In genomic region chr12:25250744-25251730, GRCh38 we compare ENCODE assay signal across 1 cellular context.
TF ChIP-seq lines count a peak whose summit lies in the region.

Gene KRAS (minus strand): TSS chr12:25250929.

TF ChIP-seq in HEK293, 187 proteins besides CTCF, POLR2A, EP300 and RAD21 (continued from another document and continues in another):
- TF ChIP-seq ZNF18 (tag by site-specific recombination; IDR thresholded peaks at IDR 0.05) (no peak), GLI2 (tag by site-specific recombination; IDR thresholded peaks at IDR 0.05; ENCODE audit: borderline replicate concordance, low read depth) (no peak), INSM2 (tag by site-specific recombination; IDR thresholded peaks at IDR 0.05) (no peak; the same call in 1 of the 2 replicates), PBX3 (CRISPR knock-in tag; IDR thresholded peaks at IDR 0.05) (0 out of 2 replicates have a peak, but pooled peaks have one; percentile 24), ZBTB17 (tag by site-specific recombination; IDR thresholded peaks at IDR 0.05) (peak; percentile 97), ZNF529 (tag by site-specific recombination; IDR thresholded peaks at IDR 0.05; ENCODE audit: insufficient replicate concordance) (no peak), ZEB2 (tag by site-specific recombination; IDR thresholded peaks at IDR 0.05) (peak; percentile 54; the same call in 1 of the 2 replicates), ZNF785 (tag by site-specific recombination; IDR thresholded peaks at IDR 0.05) (0 out of 2 replicates have a peak, but pooled peaks have one; percentile 54), ZNF48 (tag by site-specific recombination; IDR thresholded peaks at IDR 0.05) (no peak), ZNF248 (tag by site-specific recombination; IDR thresholded peaks at IDR 0.05) (no peak), ZNF600 (tag by site-specific recombination; IDR thresholded peaks at IDR 0.05) (peak; percentile 33; the same call in 1 of the 2 replicates), ZNF677 (tag by site-specific recombination; IDR thresholded peaks at IDR 0.05) (no peak), ZNF585B (tag by site-specific recombination; IDR thresholded peaks at IDR 0.05) (no peak), YY1 (tag by site-specific recombination; IDR thresholded peaks at IDR 0.05) (peak; percentile 60; the same call in 1 of the 2 replicates), ZNF112 (tag by site-specific recombination; IDR thresholded peaks at IDR 0.05) (no peak), ZNF501 (tag by site-specific recombination; IDR thresholded peaks at IDR 0.05) (peak; percentile 52; the same call in 1 of the 2 replicates), ZBTB49 (tag by site-specific recombination; IDR thresholded peaks at IDR 0.05; ENCODE audit: low read depth) (no peak), KLF17 (tag by site-specific recombination; IDR thresholded peaks at IDR 0.05) (peak; percentile 64; the same call in 1 of the 2 replicates), ZNF792 (tag by site-specific recombination; IDR thresholded peaks at IDR 0.05) (no peak), ZNF366 (tag by site-specific recombination; conservative IDR thresholded peaks at IDR 0.05) (peak; percentile 75), ZNF518A (tag by site-specific recombination; conservative IDR thresholded peaks at IDR 0.05; ENCODE audit: low read depth) (no peak), ZNF157 (tag by site-specific recombination; IDR thresholded peaks at IDR 0.05) (no peak), ZNF324 (tag by site-specific recombination; IDR thresholded peaks at IDR 0.05) (0 out of 2 replicates have a peak, but pooled peaks have one; percentile 51), SP2 (tag by site-specific recombination; IDR thresholded peaks at IDR 0.05) (peak; percentile 50), ZFP41 (tag by site-specific recombination; IDR thresholded peaks at IDR 0.05; ENCODE audit: borderline replicate concordance) (no peak), ZNF654 (tag by site-specific recombination; IDR thresholded peaks at IDR 0.05; ENCODE audit: low read depth) (no peak), ZNF660 (tag by site-specific recombination; IDR thresholded peaks at IDR 0.05) (peak; percentile 96), ZNF626 (tag by site-specific recombination; IDR thresholded peaks at IDR 0.05) (0 out of 2 replicates have a peak, but pooled peaks have one; percentile 47), WT1 (tag by site-specific recombination; IDR thresholded peaks at IDR 0.05) (peak; percentile 35; the same call in 1 of the 2 replicates), ZIC2 (tag by site-specific recombination; IDR thresholded peaks at IDR 0.05) (peak; percentile 86), TRIM28 (IDR thresholded peaks at IDR 0.05; ENCODE audit: borderline replicate concordance, low read length) (no peak), ZFP69B (tag by site-specific recombination; IDR thresholded peaks at IDR 0.05) (no peak), ZBTB21 (tag by site-specific recombination; IDR thresholded peaks at IDR 0.05) (no peak), ZBTB48 (tag by site-specific recombination; IDR thresholded peaks at IDR 0.05) (peak; percentile 69; the same call in 1 of the 2 replicates), ZNF560 (tag by site-specific recombination; IDR thresholded peaks at IDR 0.05; ENCODE audit: borderline replicate concordance) (no peak; the same call in 1 of the 2 replicates), ZNF561 (tag by site-specific recombination; IDR thresholded peaks at IDR 0.05; ENCODE audit: borderline replicate concordance) (peak; percentile 30), ZNF398 (tag by site-specific recombination; IDR thresholded peaks at IDR 0.05) (peak; percentile 99), ZNF37A (tag by site-specific recombination; IDR thresholded peaks at IDR 0.05) (0 out of 2 replicates have a peak, but pooled peaks have one; percentile 41), ZNF121 (tag by site-specific recombination; IDR thresholded peaks at IDR 0.05) (no peak), TCF7L2 (IDR thresholded peaks at IDR 0.05; ENCODE audit: borderline replicate concordance, low read depth, low read length) (no peak), ZNF423 (tag by site-specific recombination; IDR thresholded peaks at IDR 0.05) (peak; percentile 70), EGR2 (tag by site-specific recombination; IDR thresholded peaks at IDR 0.05; ENCODE audit: low read depth) (peak; percentile 89), REPIN1 (tag by site-specific recombination; IDR thresholded peaks at IDR 0.05; ENCODE audit: low read depth) (no peak), MZF1 (tag by site-specific recombination; IDR thresholded peaks at IDR 0.05; ENCODE audit: borderline replicate concordance) (0 out of 2 replicates have a peak, but pooled peaks have one; percentile 34), ZFP3 (tag by site-specific recombination; IDR thresholded peaks at IDR 0.05; ENCODE audit: low read depth) (no peak), ZXDB (tag by site-specific recombination; IDR thresholded peaks at IDR 0.05) (peak; percentile 60; the same call in 1 of the 2 replicates), ZNF341 (tag by site-specific recombination; IDR thresholded peaks at IDR 0.05; ENCODE audit: low read depth) (peak; percentile 74), SP3 (tag by site-specific recombination; IDR thresholded peaks at IDR 0.05) (peak; percentile 67), IKZF3 (tag by site-specific recombination; IDR thresholded peaks at IDR 0.05) (peak; percentile 95)
- TF ChIP-seq, protein P1, sequence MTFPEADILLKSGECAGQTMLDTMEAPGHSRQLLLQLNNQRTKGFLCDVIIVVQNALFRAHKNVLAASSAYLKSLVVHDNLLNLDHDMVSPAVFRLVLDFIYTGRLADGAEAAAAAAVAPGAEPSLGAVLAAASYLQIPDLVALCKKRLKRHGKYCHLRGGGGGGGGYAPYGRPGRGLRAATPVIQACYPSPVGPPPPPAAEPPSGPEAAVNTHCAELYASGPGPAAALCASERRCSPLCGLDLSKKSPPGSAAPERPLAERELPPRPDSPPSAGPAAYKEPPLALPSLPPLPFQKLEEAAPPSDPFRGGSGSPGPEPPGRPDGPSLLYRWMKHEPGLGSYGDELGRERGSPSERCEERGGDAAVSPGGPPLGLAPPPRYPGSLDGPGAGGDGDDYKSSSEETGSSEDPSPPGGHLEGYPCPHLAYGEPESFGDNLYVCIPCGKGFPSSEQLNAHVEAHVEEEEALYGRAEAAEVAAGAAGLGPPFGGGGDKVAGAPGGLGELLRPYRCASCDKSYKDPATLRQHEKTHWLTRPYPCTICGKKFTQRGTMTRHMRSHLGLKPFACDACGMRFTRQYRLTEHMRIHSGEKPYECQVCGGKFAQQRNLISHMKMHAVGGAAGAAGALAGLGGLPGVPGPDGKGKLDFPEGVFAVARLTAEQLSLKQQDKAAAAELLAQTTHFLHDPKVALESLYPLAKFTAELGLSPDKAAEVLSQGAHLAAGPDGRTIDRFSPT (tag by site-specific recombination; IDR thresholded peaks at IDR 0.05) = peak; percentile 50; the same call in 1 of the 2 replicates
